ENCODE assay signal across 2 cellular contexts in genomic region chr17:61469949-61470348, GRCh38.
A peak's percentile ranks its signal among the peaks of the same experiment; 100 is the strongest.
TF ChIP-seq lines count a peak whose summit lies in the region.

No MANE protein-coding gene starts in this region.

TF ChIP-seq in HEK293, 187 proteins besides CTCF, POLR2A, EP300 and RAD21:
- TF ChIP-seq ZFP37 (tag by site-specific recombination; IDR thresholded peaks at IDR 0.05) (no peak), SCRT2 (tag by site-specific recombination; IDR thresholded peaks at IDR 0.05) (peak; percentile 76)

TF ChIP-seq in H1, 55 proteins besides CTCF, POLR2A, EP300 and RAD21:
- no peak for TF ChIP-seq GTF2F1 (IDR thresholded peaks at IDR 0.05; ENCODE audit: borderline replicate concordance, low read depth, low read length)
- TF ChIP-seq E2F6 (IDR thresholded peaks at IDR 0.05) = no peak
- TF ChIP-seq POU5F1 (IDR thresholded peaks at IDR 0.05; ENCODE audit: low read depth, low read length) = no peak
- TF ChIP-seq ATF2 (IDR thresholded peaks at IDR 0.05; ENCODE audit: low read length) = no peak
- no peak for TF ChIP-seq USF2 (IDR thresholded peaks at IDR 0.05; ENCODE audit: low read length)
- TF ChIP-seq PHF8 (conservative IDR thresholded peaks at IDR 0.05; ENCODE audit: low read depth, low read length) = no peak
- no peak for TF ChIP-seq CBX8 (IDR thresholded peaks at IDR 0.05; ENCODE audit: borderline replicate concordance, low read depth, low read length)
- TF ChIP-seq BCL11A (IDR thresholded peaks at IDR 0.05; ENCODE audit: low read depth in 2 of 2, low read length in 2 of 2) = no peak
- TF ChIP-seq CREB1 (IDR thresholded peaks at IDR 0.05) = no peak
- no peak for TF ChIP-seq RFX5 (IDR thresholded peaks at IDR 0.05; ENCODE audit: borderline replicate concordance, low read depth, low read length)
- TF ChIP-seq TCF12 (IDR thresholded peaks at IDR 0.05; ENCODE audit: low read depth, low read length) = no peak
- no peak for TF ChIP-seq FOSL1 (IDR thresholded peaks at IDR 0.05; ENCODE audit: insufficient read depth, low read depth, low read length)
- TF ChIP-seq BRCA1 (IDR thresholded peaks at IDR 0.05; ENCODE audit: low read depth, low read length) = no peak
- no peak for TF ChIP-seq GABPA (IDR thresholded peaks at IDR 0.05; ENCODE audit: borderline replicate concordance, insufficient read depth, low read length)
- no peak for TF ChIP-seq CHD1 (IDR thresholded peaks at IDR 0.05; ENCODE audit: low read depth, low read length)
- no peak for TF ChIP-seq TAF1 (IDR thresholded peaks at IDR 0.05; ENCODE audit: low read depth, low read length)
- no peak for TF ChIP-seq POLR2AphosphoS5 (IDR thresholded peaks at IDR 0.05; ENCODE audit: low read depth, low read length)
- no peak for TF ChIP-seq EZH2 (IDR thresholded peaks at IDR 0.05; ENCODE audit: low read depth, low read length, severe bottlenecking)
- TF ChIP-seq ZNF274 (IDR thresholded peaks at IDR 0.05; ENCODE audit: borderline replicate concordance, extremely low read depth, low read length) = no peak
- TF ChIP-seq HDAC6 (IDR thresholded peaks at IDR 0.05; ENCODE audit: low read depth, low read length) = no peak
TF ChIP-seq in H1: peak in this region for 0.
